Comparison of ENCODE assay signal across 22 cellular contexts in the genomic region with DNA sequence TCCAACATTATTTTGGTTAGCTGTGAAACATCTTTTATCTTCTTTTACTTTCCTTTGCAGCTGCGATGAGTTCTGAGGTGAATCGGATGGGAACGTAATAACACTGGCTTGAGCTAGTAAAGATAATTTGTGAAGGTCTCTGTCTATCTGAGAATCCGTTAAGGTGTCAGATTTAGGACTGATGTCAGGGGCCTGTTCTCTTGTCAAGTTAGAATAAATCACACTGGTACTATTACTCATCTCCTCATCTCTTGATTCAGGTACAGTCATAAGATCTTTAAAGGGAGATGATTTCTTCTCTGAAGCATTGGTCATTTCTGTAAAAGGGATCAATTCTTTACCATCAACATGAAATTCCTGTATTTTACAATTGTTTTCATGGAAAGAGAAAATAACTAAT. TPM values are rescaled to one million over a fixed set of nuclear protein-coding genes. Genes with fewer than 3 reads are reported as not detected.
DNase-seq lines count a peak whose midpoint lies in the region; ATAC-seq, FAIRE-seq and TF ChIP-seq lines count a peak whose summit lies in the region.
"Had no signal": no experiment of that assay in that cellular context is flagged by ENCODE, and none has a peak within 500 bp of the region (broad histone marks: within the 10 kb centered on the region; RNA-seq: fewer than 3 reads in every experiment).

No MANE protein-coding gene starts in this region.

- no peaks in the 10 kb centered on the region for H3K79me2 ChIP-seq in HepG2 (ENCODE audit: insufficient read depth, low read length)
- H3K79me2 ChIP-seq in mammary epithelial cell (ENCODE audit: insufficient read depth, low read length): peaks cover 30% of the 10 kb centered on the region

- TF ChIP-seq CTCF in HepG2 (CRISPR knock-in tag; IDR thresholded peaks at IDR 0.05) (no peak), right lobe of liver (IDR thresholded peaks at IDR 0.05) (no peak), mammary epithelial cell (conservative IDR thresholded peaks at IDR 0.05 in 1 of 2, IDR thresholded peaks at IDR 0.05 in 1 of 2; ENCODE audit: extremely low read depth in 1 of 2, insufficient read depth in 1 of 2, low read depth in 1 of 2, low read length in 2 of 2) (no peak), gastrocnemius medialis (IDR thresholded peaks at IDR 0.05 in 4 of 5, conservative IDR thresholded peaks at IDR 0.05 in 1 of 5) (no peak)

- peaks cover 48% of the 10 kb centered on the region for H3K4me1 Mint-ChIP-seq in activated CD4-positive, alpha-beta memory T cell treated with anti-CD3 and anti-CD28 coated beads for 36 hours (ENCODE audit: low read depth)
- peaks cover 32% of the 10 kb centered on the region for H3K4me1 Mint-ChIP-seq in activated CD4-positive, alpha-beta memory T cell treated with anti-CD3 and anti-CD28 coated beads, Interleukin-2, amount 10 ng/mL, durations not matched to agents 7 days and 5 days

- FAIRE-seq in HepG2 (lab: Jason Lieb, UNC): no peak
- FAIRE-seq: D721Med, GM18507, RCC 7860 had no signal

- TF ChIP-seq EP300 in HepG2 (IDR thresholded peaks at IDR 0.05; ENCODE audit: low read depth in 2 of 2, low read length in 2 of 2) (no peak), HepG2 (CRISPR knock-in tag; IDR thresholded peaks at IDR 0.05; ENCODE audit: borderline replicate concordance) (no peak)

- H3K36me3 ChIP-seq in HepG2 (replicated peaks in 1 of 2; ENCODE audit: control insufficient read depth in 1 of 2, insufficient read depth in 2 of 2, low read length in 2 of 2) (peaks cover 16 to 72% of the 10 kb centered on the region in 2 experiments), right lobe of liver (peaks cover 0 to 53% (median 38%) of the 10 kb centered on the region in 4 donors), mammary epithelial cell (ENCODE audit: insufficient read depth, low read length) (peaks cover 34% of the 10 kb centered on the region), gastrocnemius medialis (peaks cover 0 to 65% of the 10 kb centered on the region in 2 donors)

- no peak overlapping the region for H3K4me3 Mint-ChIP-seq in activated CD4-positive, alpha-beta memory T cell treated with anti-CD3 and anti-CD28 coated beads for 36 hours
- H3K4me3 Mint-ChIP-seq in activated CD4-positive, alpha-beta memory T cell treated with anti-CD3 and anti-CD28 coated beads, Interleukin-2, amount 10 ng/mL, durations not matched to agents 7 days and 5 days: no peak overlapping the region
- H3K4me3 Mint-ChIP-seq: HFFc6 had no signal

- H3K27me3 ChIP-seq in HepG2 (ENCODE audit: control insufficient read depth in 1 of 2, insufficient read depth in 2 of 2, low read length in 2 of 2): no peaks in the 10 kb centered on the region
- H3K27me3 ChIP-seq in right lobe of liver: no peaks in the 10 kb centered on the region
- H3K27me3 ChIP-seq in mammary epithelial cell (ENCODE audit: insufficient read depth, low read length): no peaks in the 10 kb centered on the region
- no peaks in the 10 kb centered on the region for H3K27me3 ChIP-seq in gastrocnemius medialis

- no peaks in the 10 kb centered on the region for H4K20me1 ChIP-seq in HepG2 (ENCODE audit: insufficient read depth, low read length)
- no peaks in the 10 kb centered on the region for H4K20me1 ChIP-seq in mammary epithelial cell (ENCODE audit: insufficient read depth, low read length)

- no peak for DNase-seq in activated CD4-positive, alpha-beta memory T cell treated with anti-CD3 and anti-CD28 coated beads for 36 hours
- no peak for DNase-seq in activated CD4-positive, alpha-beta memory T cell treated with anti-CD3 and anti-CD28 coated beads, Interleukin-2, amount 10 ng/mL, durations not matched to agents 7 days and 5 days
- DNase-seq in HepG2 (ENCODE audit: low spot score) (no peak), right lobe of liver (no peak), mammary epithelial cell (no peak), gastrocnemius medialis (no peak), NCI-H2107 (lab: John Stamatoyannopoulos, UW) (no peak)
- DNase-seq: 8988T, C1 segment of cervical spinal cord, DMS53, GDM1, HFFc6, Karpas-422, NCI-H1694, NCI-H2081, NCI-H2171 treated with DMSO at 0.1 percent for 48 hours, NCI-H524 treated with DMSO at 0.1 percent for 48 hours, NCI-H82 had no signal

- H3K27ac ChIP-seq in HepG2 (ENCODE audit: extremely low read length, insufficient read depth, low read length) (no peak overlapping the region), right lobe of liver (no peak overlapping the region), mammary epithelial cell (ENCODE audit: insufficient read depth, low read depth, low read length) (no peak overlapping the region), gastrocnemius medialis (peak overlapping the region; percentile 55 to 75 (median 64))

- dilution Hi-C loops in mammary epithelial cell (cut with HindIII; ENCODE audit: low sequenced_read_pairs): loop anchor here (5.0 kb wide), 1 partner anchor 54 kb away; no protein-coding TSS in a partner anchor

- H3K9me3 ChIP-seq in HepG2 (ENCODE audit: low read length) (no peaks in the 10 kb centered on the region), right lobe of liver (no peaks in the 10 kb centered on the region), mammary epithelial cell (replicated peaks; ENCODE audit: insufficient read depth, low read length) (no peaks in the 10 kb centered on the region), gastrocnemius medialis (no peaks in the 10 kb centered on the region)

- peaks cover 83% of the 10 kb centered on the region for H3K36me3 Mint-ChIP-seq in activated CD4-positive, alpha-beta memory T cell treated with anti-CD3 and anti-CD28 coated beads for 36 hours
- peaks cover 83% of the 10 kb centered on the region for H3K36me3 Mint-ChIP-seq in activated CD4-positive, alpha-beta memory T cell treated with anti-CD3 and anti-CD28 coated beads, Interleukin-2, amount 10 ng/mL, durations not matched to agents 7 days and 5 days (ENCODE audit: low read depth)

- no peak for TF ChIP-seq RAD21 in HepG2 (CRISPR knock-in tag; IDR thresholded peaks at IDR 0.05)

- BruUV-seq in HepG2 (replicated peaks; lab: Mats Ljungman, UMichigan): TSS peak; percentile 31
- TSS peak; percentile 17 for BruUV-seq in mammary epithelial cell (replicated peaks; lab: Mats Ljungman, UMichigan)

- H3K9ac ChIP-seq in HepG2 (ENCODE audit: insufficient read depth, low read depth, low read length) (no peak overlapping the region), mammary epithelial cell (ENCODE audit: insufficient read depth, low read length) (no peak overlapping the region)

- H3K27ac Mint-ChIP-seq in activated CD4-positive, alpha-beta memory T cell treated with anti-CD3 and anti-CD28 coated beads for 36 hours: peak overlapping the region; percentile 10
- H3K27ac Mint-ChIP-seq in activated CD4-positive, alpha-beta memory T cell treated with anti-CD3 and anti-CD28 coated beads, Interleukin-2, amount 10 ng/mL, durations not matched to agents 7 days and 5 days: no peak overlapping the region
- H3K27ac Mint-ChIP-seq: HFFc6 had no signal

- no peak for TF ChIP-seq POLR2A in HepG2 (IDR thresholded peaks at IDR 0.05; ENCODE audit: insufficient read depth in 1 of 2, low read depth in 2 of 2, low read length in 2 of 2)
- no peak for TF ChIP-seq POLR2A in right lobe of liver (IDR thresholded peaks at IDR 0.05)
- no peak for TF ChIP-seq POLR2A in gastrocnemius medialis (IDR thresholded peaks at IDR 0.05)

- no peak overlapping the region for H3K4me3 ChIP-seq in HepG2 (replicated peaks in 1 of 3; ENCODE audit: insufficient read depth in 1 of 3, low read depth in 2 of 3, low read length in 3 of 3)
- no peak overlapping the region for H3K4me3 ChIP-seq in right lobe of liver
- H3K4me3 ChIP-seq in mammary epithelial cell (replicated peaks in 1 of 3; ENCODE audit: insufficient read depth in 1 of 3, low read depth in 2 of 3, low read length in 3 of 3): no peak overlapping the region
- H3K4me3 ChIP-seq in gastrocnemius medialis: no peak overlapping the region

- intact Hi-C loops in activated CD4-positive, alpha-beta memory T cell treated with anti-CD3 and anti-CD28 coated beads for 36 hours (cut with micrococcal nuclease): no loop called here
- intact Hi-C loops in HepG2 (cut with micrococcal nuclease; ENCODE audit: unreplicated experiment): no loop called here
- intact Hi-C loops in right lobe of liver (cut with DNase I): no loop called here
- intact Hi-C loops in mammary epithelial cell (cut with micrococcal nuclease): no loop called here
- intact Hi-C loops in gastrocnemius medialis (cut with DNase I; ENCODE audit: low total_unique reads): loop anchor here (1.0 kb wide), 1 partner anchor 42 kb away; no protein-coding TSS in a partner anchor

- H3K9me3 Mint-ChIP-seq in activated CD4-positive, alpha-beta memory T cell treated with anti-CD3 and anti-CD28 coated beads for 36 hours: peaks cover 11% of the 10 kb centered on the region
- peaks cover 9% of the 10 kb centered on the region for H3K9me3 Mint-ChIP-seq in activated CD4-positive, alpha-beta memory T cell treated with anti-CD3 and anti-CD28 coated beads, Interleukin-2, amount 10 ng/mL, durations not matched to agents 7 days and 5 days
- H3K9me3 Mint-ChIP-seq: HFFc6 had no signal

- CTCF ChIA-PET in activated CD4-positive, alpha-beta memory T cell treated with anti-CD3 and anti-CD28 coated beads for 36 hours (lab: Charles Lee): no interaction called here
- CTCF ChIA-PET in activated CD4-positive, alpha-beta memory T cell treated with anti-CD3 and anti-CD28 coated beads, Interleukin-2, amount 10 ng/mL, durations not matched to agents 7 days and 5 days (lab: Charles Lee): no interaction called here
- CTCF ChIA-PET in HepG2 (lab: Yijun Ruan, JAX; ENCODE audit: low intra/inter-chr PET ratio, low total read pairs): no interaction called here
- CTCF ChIA-PET in mammary epithelial cell (lab: Charles Lee; ENCODE audit: low non-redundant PET): no interaction called here

- no peak overlapping the region for H2AFZ ChIP-seq in HepG2 (ENCODE audit: low read length)
- H2AFZ ChIP-seq in mammary epithelial cell (ENCODE audit: low read depth, low read length): no peak overlapping the region

- POLR2A ChIA-PET in activated CD4-positive, alpha-beta memory T cell treated with anti-CD3 and anti-CD28 coated beads for 36 hours (lab: Charles Lee): no interaction called here
- POLR2A ChIA-PET in activated CD4-positive, alpha-beta memory T cell treated with anti-CD3 and anti-CD28 coated beads, Interleukin-2, amount 10 ng/mL, durations not matched to agents 7 days and 5 days (lab: Charles Lee): interaction anchor here (1.3 kb wide), 1 partner anchor 22 kb away, joined by 3 read pairs; no protein-coding TSS in a partner anchor
- POLR2A ChIA-PET in HepG2 (lab: Yijun Ruan, JAX): no interaction called here

- ATAC-seq in HepG2 (no peak), right lobe of liver (no peak), gastrocnemius medialis (peak; percentile 67 to 68), GM21619 (IDR thresholded peaks at IDR 0.05; ENCODE audit: unreplicated experiment) (no peak)

- in situ Hi-C loops in HepG2 (cut with HindIII; ENCODE audit: extremely low pct_ligation_motif_present, low pct_unique_long_range_greater_than_20kb) (no loop called here), mammary epithelial cell (cut with MboI; ENCODE audit: low sequenced_read_pairs in 2 of 2) (no loop called here), gastrocnemius medialis (cut with MboI; ENCODE audit: low sequenced_read_pairs in 4 of 4) (no loop called here)

- H3K4me2 ChIP-seq in HepG2 (ENCODE audit: low read depth, low read length): no peak overlapping the region
- no peak overlapping the region for H3K4me2 ChIP-seq in mammary epithelial cell (ENCODE audit: insufficient read depth, low read depth, low read length)

- 99% methylated on average over 4 of the region's 4 CpGs for WGBS in HepG2 (ENCODE audit: low lambda C conversion rate)
- WGBS in right lobe of liver (ENCODE audit: insufficient coverage, low coverage, low lambda C conversion rate, missing lambda C conversion rate): 100% methylated on average over 4 of the region's 4 CpGs
- WGBS in mammary epithelial cell (ENCODE audit: low coverage, missing lambda C conversion rate): 98% methylated on average over 4 of the region's 4 CpGs

- no peaks in the 10 kb centered on the region for H3K4me1 ChIP-seq in HepG2 (ENCODE audit: insufficient read depth, low read length)
- no peaks in the 10 kb centered on the region for H3K4me1 ChIP-seq in right lobe of liver
- H3K4me1 ChIP-seq in mammary epithelial cell (ENCODE audit: insufficient read depth, low read length): no peaks in the 10 kb centered on the region
- peaks cover 15 to 49% of the 10 kb centered on the region in 2 donors for H3K4me1 ChIP-seq in gastrocnemius medialis

- H3K27me3 Mint-ChIP-seq in activated CD4-positive, alpha-beta memory T cell treated with anti-CD3 and anti-CD28 coated beads for 36 hours: no peaks in the 10 kb centered on the region
- no peaks in the 10 kb centered on the region for H3K27me3 Mint-ChIP-seq in activated CD4-positive, alpha-beta memory T cell treated with anti-CD3 and anti-CD28 coated beads, Interleukin-2, amount 10 ng/mL, durations not matched to agents 7 days and 5 days

RNA-seq across cellular contexts. Expression of a gene that starts 26.2 kb away (rescaled TPM):
- total RNA-seq in activated CD4-positive, alpha-beta memory T cell treated with anti-CD3 and anti-CD28 coated beads for 36 hours: 10 to 100 TPM; 41.6 to 42.3 TPM
- 10 to 100 TPM; 63.7 to 69.4 TPM for total RNA-seq in activated CD4-positive, alpha-beta memory T cell treated with anti-CD3 and anti-CD28 coated beads, Interleukin-2, amount 10 ng/mL, durations not matched to agents 7 days and 5 days
- total RNA-seq in HepG2 (2016; rRNA removed; fragmentation: Illumina TruSeq; extraction: Trizol) (39.0 and 56.7 TPM in 2 replicates), right lobe of liver (10 to 100 TPM; 17.4 to 28.8 (median 25.0) TPM), mammary epithelial cell (10 to 100 TPM; 37.3 to 70.3 TPM), gastrocnemius medialis (10 to 100 TPM; 22.3 to 39.3 (median 24.8) TPM)
- total RNA-seq in HepG2 (2016; cell fraction: cytosol; rRNA removed; fragmentation: Illumina TruSeq; extraction: Trizol; ENCODE audit: low read depth): 8.6 and 9.3 TPM in 2 replicates
- 37.2 and 54.1 TPM in 2 replicates for total RNA-seq in HepG2 (2016; cell fraction: insoluble cytoplasmic fraction; rRNA removed; fragmentation: Illumina TruSeq; extraction: Trizol)
- 12.9 and 15.9 TPM in 2 replicates for total RNA-seq in HepG2 (2016; cell fraction: membrane; rRNA removed; fragmentation: Illumina TruSeq; extraction: Trizol)
- total RNA-seq in HepG2 (2016; cell fraction: nucleus; rRNA removed; fragmentation: Illumina TruSeq; extraction: Trizol): 52.9 and 55.1 TPM in 2 replicates
- polyA plus RNA-seq in HepG2 (2011; rRNA removed) (13.1 and 13.2 TPM in 2 replicates), mammary epithelial cell (14.7 TPM)
- polyA plus RNA-seq in HepG2 (2011; cell fraction: cytosol; rRNA removed): 7.7 and 11.4 TPM in 2 replicates
- polyA plus RNA-seq in HepG2 (2011; cell fraction: nucleus; rRNA removed): 10.9 and 14.6 TPM in 2 replicates
- polyA plus RNA-seq in HepG2 (2012): 13.5 and 14.4 TPM in 2 replicates
- 0.99 and 1.2 TPM in 2 replicates for polyA plus RNA-seq in HepG2 (2016; cell fraction: cytosol; fragmentation: Illumina TruSeq; extraction: Trizol; ENCODE audit: low read depth)
- 23.6 and 24.0 TPM in 2 replicates for polyA plus RNA-seq in HepG2 (2016; cell fraction: insoluble cytoplasmic fraction; fragmentation: Illumina TruSeq; extraction: Trizol; ENCODE audit: low read depth)
- 3.0 and 3.2 TPM in 2 replicates for polyA plus RNA-seq in HepG2 (2016; cell fraction: membrane; fragmentation: Illumina TruSeq; extraction: Trizol; ENCODE audit: low read depth)
- 32.8 and 33.3 TPM in 2 replicates for polyA plus RNA-seq in HepG2 (2016; cell fraction: nucleus; fragmentation: Illumina TruSeq; extraction: Trizol; ENCODE audit: insufficient read depth, low read depth)
- 27.4 and 73.8 TPM in 2 replicates for polyA minus RNA-seq in HepG2 (2011; rRNA and poly(A)+ RNA removed; ENCODE audit: low replicate concordance)
- 21.9 and 24.4 TPM in 2 replicates for polyA minus RNA-seq in HepG2 (2011; cell fraction: cytosol; rRNA and poly(A)+ RNA removed)
- polyA minus RNA-seq in HepG2 (2011; cell fraction: nucleus; rRNA and poly(A)+ RNA removed): 72.6 and 81.2 TPM in 2 replicates
- polyA minus RNA-seq in mammary epithelial cell: 45.9 TPM

Comparison
In these comparisons a context has a peak if more than half of its experiments do, and no peak if none do; other contexts are left out.
1. ATAC-seq: peak in gastrocnemius medialis (2 of 2); none in HepG2 (single experiment), right lobe of liver (0 of 4) and GM21619 (single experiment).
2. H3K27ac ChIP-seq: peak in gastrocnemius medialis (4 of 4); none in HepG2 (single experiment), right lobe of liver (0 of 3) and mammary epithelial cell (single experiment).